Comparison of ENCODE assay signal across 19 cellular contexts in the genomic region with DNA sequence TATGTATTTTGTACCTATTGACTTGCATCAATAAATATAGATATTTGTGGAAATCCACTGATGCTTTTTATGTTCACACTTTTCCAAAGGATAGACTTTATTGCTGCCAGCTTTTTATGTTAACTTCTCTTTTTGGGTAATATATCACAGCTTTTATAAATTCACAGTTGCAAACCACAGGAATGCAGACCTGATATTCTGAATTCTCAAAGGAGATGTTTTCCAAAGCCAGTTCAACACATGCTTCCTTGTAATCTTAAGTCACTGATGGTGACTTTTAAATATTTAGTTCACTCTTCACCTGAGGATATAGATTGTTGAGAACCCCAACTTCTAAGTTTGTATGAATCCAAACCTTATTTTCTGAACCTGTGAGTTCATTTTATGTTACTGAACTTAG.
DNase-seq lines count a peak whose midpoint lies in the region; ATAC-seq and TF ChIP-seq lines count a peak whose summit lies in the region.
"Had no signal": no experiment of that assay in that cellular context is flagged by ENCODE, and none has a peak within 500 bp of the region (broad histone marks: within the 10 kb centered on the region; RNA-seq: fewer than 3 reads in every experiment).

No MANE protein-coding gene starts in this region.

- H3K79me2 ChIP-seq in SK-N-SH (ENCODE audit: insufficient read depth) = no peaks in the 10 kb centered on the region
- no peaks in the 10 kb centered on the region for H3K79me2 ChIP-seq in smooth muscle cell (ENCODE audit: low read depth)

- intact Hi-C loops in testis (cut with DNase I; ENCODE audit: low total_unique reads) = no loop called here
- intact Hi-C loops in sigmoid colon (cut with DNase I) = no loop called here

- H3K36me3 ChIP-seq in SK-N-SH (replicated peaks in 1 of 2; ENCODE audit: control insufficient read depth in 1 of 2, insufficient read depth in 2 of 2, low read length in 1 of 2) (peaks cover 0 to 5% of the 10 kb centered on the region in 2 experiments), smooth muscle cell (ENCODE audit: low read depth) (no peaks in the 10 kb centered on the region), testis (ENCODE audit: low read depth, missing control alignments) (no peaks in the 10 kb centered on the region), sigmoid colon (no peaks in the 10 kb centered on the region)
- H3K36me3 ChIP-seq: SJSA1 had no signal

- H3K27ac ChIP-seq in SK-N-SH (ENCODE audit: low read depth in 2 of 2, low read length in 1 of 2) (no peak overlapping the region), smooth muscle cell (ENCODE audit: low read depth) (no peak overlapping the region), testis (no peak overlapping the region), sigmoid colon (no peak overlapping the region)
- H3K27ac ChIP-seq: 22Rv1, RWPE1, SJSA1 had no signal

- CTCF ChIA-PET in SK-N-SH (lab: Yijun Ruan, JAX) = no interaction called here

- TF ChIP-seq POLR2A in testis (IDR thresholded peaks at IDR 0.05) (no peak), sigmoid colon (IDR thresholded peaks at IDR 0.05) (no peak)

- POLR2A ChIA-PET in SK-N-SH (lab: Yijun Ruan, JAX) = no interaction called here

- no peak for TF ChIP-seq RAD21 in SK-N-SH (IDR thresholded peaks at IDR 0.05; ENCODE audit: low read length)

- H3F3A ChIP-seq in SK-N-SH (replicated peaks; ENCODE audit: insufficient read depth) (no peaks in the 10 kb centered on the region), smooth muscle cell (ENCODE audit: low read depth) (no peaks in the 10 kb centered on the region)

- H4K20me1 ChIP-seq in SK-N-SH (ENCODE audit: insufficient read depth) (no peaks in the 10 kb centered on the region), smooth muscle cell (ENCODE audit: low read depth) (no peaks in the 10 kb centered on the region)

- H3K4me1 ChIP-seq in SK-N-SH (ENCODE audit: control insufficient read depth in 1 of 2, insufficient read depth in 2 of 2, low read depth in 1 of 2, low read length in 1 of 2) = no peaks in the 10 kb centered on the region
- H3K4me1 ChIP-seq in smooth muscle cell (ENCODE audit: low read depth) = no peaks in the 10 kb centered on the region
- no peaks in the 10 kb centered on the region for H3K4me1 ChIP-seq in testis
- no peaks in the 10 kb centered on the region for H3K4me1 ChIP-seq in sigmoid colon
- H3K4me1 ChIP-seq: SJSA1 had no signal

- H3K27me3 ChIP-seq in SK-N-SH (ENCODE audit: insufficient read depth) = no peaks in the 10 kb centered on the region
- H3K27me3 ChIP-seq in smooth muscle cell (ENCODE audit: low read depth) = no peaks in the 10 kb centered on the region
- no peaks in the 10 kb centered on the region for H3K27me3 ChIP-seq in testis
- H3K27me3 ChIP-seq in sigmoid colon = no peaks in the 10 kb centered on the region
- H3K27me3 ChIP-seq: SJSA1 had no signal

- TF ChIP-seq EP300 in SK-N-SH (IDR thresholded peaks at IDR 0.05; ENCODE audit: borderline replicate concordance in 1 of 2, low read depth in 1 of 2, low read length in 1 of 2) (no peak), sigmoid colon (IDR thresholded peaks at IDR 0.05) (no peak)

- no peak for TF ChIP-seq CTCF in SK-N-SH (IDR thresholded peaks at IDR 0.05)
- TF ChIP-seq CTCF in fibroblast of pulmonary artery (IDR thresholded peaks at IDR 0.05; ENCODE audit: low read length, missing control alignments) = no peak
- TF ChIP-seq CTCF in smooth muscle cell (IDR thresholded peaks at IDR 0.05; ENCODE audit: borderline replicate concordance, insufficient read depth, poor library complexity, severe bottlenecking) = no peak
- no peak for TF ChIP-seq CTCF in testis (IDR thresholded peaks at IDR 0.05)
- no peak for TF ChIP-seq CTCF in sigmoid colon (IDR thresholded peaks at IDR 0.05)

- H3K4me3 ChIP-seq in SK-N-SH (ENCODE audit: low read depth in 2 of 2, low read length in 1 of 2) (no peak overlapping the region), fibroblast of pulmonary artery (replicated peaks; ENCODE audit: low read depth, low read length) (no peak overlapping the region), smooth muscle cell (no peak overlapping the region), testis (no peak overlapping the region), sigmoid colon (no peak overlapping the region)
- H3K4me3 ChIP-seq: K562, SJSA1 had no signal

- 0 out of 2 replicates have a peak, but pooled peaks cover 5% of the 10 kb centered on the region for H3K9me3 ChIP-seq in SK-N-SH
- no peaks in the 10 kb centered on the region for H3K9me3 ChIP-seq in smooth muscle cell (replicated peaks; ENCODE audit: low read depth)
- no peaks in the 10 kb centered on the region for H3K9me3 ChIP-seq in testis
- no peaks in the 10 kb centered on the region for H3K9me3 ChIP-seq in sigmoid colon
- H3K9me3 ChIP-seq: SJSA1 had no signal

- H3K9ac ChIP-seq in SK-N-SH (no peak overlapping the region), smooth muscle cell (ENCODE audit: low read depth) (no peak overlapping the region)

- DNase-seq in SK-N-SH (no peak), amniotic epithelial cell (ENCODE audit: low read depth) (peak; percentile 31), fibroblast of pulmonary artery (ENCODE audit: low read depth) (peak; percentile 10), smooth muscle cell (lab: John Stamatoyannopoulos, UW; ENCODE audit: unreplicated experiment) (no peak), NCI-H1694 (lab: John Stamatoyannopoulos, UW) (no peak), testis (no peak), sigmoid colon (no peak)
- DNase-seq: DMS 273 treated with DMSO at 0.1 percent for 48 hours, NCI-H1048, NCI-H1436 treated with DMSO at 0.1 percent for 48 hours, NCI-H2081, NCI-H510A, NCI-H82, PC-3 had no signal

- peak overlapping the region; percentile 9; the same call in 1 of the 2 replicates for H2AFZ ChIP-seq in SK-N-SH (ENCODE audit: low read depth)
- H2AFZ ChIP-seq in smooth muscle cell (ENCODE audit: low read depth) = peak overlapping the region; percentile 3

- H3K9me2 ChIP-seq in SK-N-SH = no peaks in the 10 kb centered on the region; the same call in 1 of the 2 replicates

- H3K4me2 ChIP-seq in SK-N-SH (no peak overlapping the region), smooth muscle cell (no peak overlapping the region)

- no peak for ATAC-seq in SK-N-SH treated with all-trans-retinoic acid at 6 μM for 48 hours
- ATAC-seq: K562, PC-3 had no signal

TF ChIP-seq in SK-N-SH, 30 proteins besides CTCF, POLR2A, EP300 and RAD21 (continues in another document):
- TF ChIP-seq GABPA (IDR thresholded peaks at IDR 0.05; ENCODE audit: low read depth) (no peak), GATA2 (CRISPR knock-in tag; IDR thresholded peaks at IDR 0.05) (no peak), POLR2AphosphoS5 (IDR thresholded peaks at IDR 0.05; ENCODE audit: low read depth, low read length) (no peak), TEAD4 (IDR thresholded peaks at IDR 0.05; ENCODE audit: borderline replicate concordance, insufficient read depth) (no peak), NFIC (IDR thresholded peaks at IDR 0.05; ENCODE audit: borderline replicate concordance) (no peak), FOXM1 (IDR thresholded peaks at IDR 0.05; ENCODE audit: low read depth) (no peak), MXI1 (IDR thresholded peaks at IDR 0.05; ENCODE audit: low read depth, low read length) (no peak)
- TF ChIP-seq, protein P1, sequence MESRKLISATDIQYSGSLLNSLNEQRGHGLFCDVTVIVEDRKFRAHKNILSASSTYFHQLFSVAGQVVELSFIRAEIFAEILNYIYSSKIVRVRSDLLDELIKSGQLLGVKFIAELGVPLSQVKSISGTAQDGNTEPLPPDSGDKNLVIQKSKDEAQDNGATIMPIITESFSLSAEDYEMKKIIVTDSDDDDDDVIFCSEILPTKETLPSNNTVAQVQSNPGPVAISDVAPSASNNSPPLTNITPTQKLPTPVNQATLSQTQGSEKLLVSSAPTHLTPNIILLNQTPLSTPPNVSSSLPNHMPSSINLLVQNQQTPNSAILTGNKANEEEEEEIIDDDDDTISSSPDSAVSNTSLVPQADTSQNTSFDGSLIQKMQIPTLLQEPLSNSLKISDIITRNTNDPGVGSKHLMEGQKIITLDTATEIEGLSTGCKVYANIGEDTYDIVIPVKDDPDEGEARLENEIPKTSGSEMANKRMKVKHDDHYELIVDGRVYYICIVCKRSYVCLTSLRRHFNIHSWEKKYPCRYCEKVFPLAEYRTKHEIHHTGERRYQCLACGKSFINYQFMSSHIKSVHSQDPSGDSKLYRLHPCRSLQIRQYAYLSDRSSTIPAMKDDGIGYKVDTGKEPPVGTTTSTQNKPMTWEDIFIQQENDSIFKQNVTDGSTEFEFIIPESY (IDR thresholded peaks at IDR 0.05; ENCODE audit: borderline replicate concordance, low read depth) = no peak

TF ChIP-seq in SK-N-SH treated with all-trans-retinoic acid at 6 μM for 48 hours, 23 proteins besides CTCF, POLR2A, EP300 and RAD21 (continues in another document):
- TF ChIP-seq RARB (CRISPR knock-in tag; IDR thresholded peaks at IDR 0.05) (no peak), ZNF70 (CRISPR knock-in tag; IDR thresholded peaks at IDR 0.05) (no peak), ZNF8 (CRISPR knock-in tag; IDR thresholded peaks at IDR 0.05) (no peak), ZFP3 (CRISPR knock-in tag; IDR thresholded peaks at IDR 0.05) (no peak), ARNTL (CRISPR knock-in tag; IDR thresholded peaks at IDR 0.05; ENCODE audit: borderline replicate concordance, low read depth) (no peak), OSR1 (CRISPR knock-in tag; IDR thresholded peaks at IDR 0.05) (no peak), ZC3H10 (CRISPR knock-in tag; IDR thresholded peaks at IDR 0.05) (no peak), ISL1 (CRISPR knock-in tag; IDR thresholded peaks at IDR 0.05) (no peak)
- TF ChIP-seq, protein P2, sequence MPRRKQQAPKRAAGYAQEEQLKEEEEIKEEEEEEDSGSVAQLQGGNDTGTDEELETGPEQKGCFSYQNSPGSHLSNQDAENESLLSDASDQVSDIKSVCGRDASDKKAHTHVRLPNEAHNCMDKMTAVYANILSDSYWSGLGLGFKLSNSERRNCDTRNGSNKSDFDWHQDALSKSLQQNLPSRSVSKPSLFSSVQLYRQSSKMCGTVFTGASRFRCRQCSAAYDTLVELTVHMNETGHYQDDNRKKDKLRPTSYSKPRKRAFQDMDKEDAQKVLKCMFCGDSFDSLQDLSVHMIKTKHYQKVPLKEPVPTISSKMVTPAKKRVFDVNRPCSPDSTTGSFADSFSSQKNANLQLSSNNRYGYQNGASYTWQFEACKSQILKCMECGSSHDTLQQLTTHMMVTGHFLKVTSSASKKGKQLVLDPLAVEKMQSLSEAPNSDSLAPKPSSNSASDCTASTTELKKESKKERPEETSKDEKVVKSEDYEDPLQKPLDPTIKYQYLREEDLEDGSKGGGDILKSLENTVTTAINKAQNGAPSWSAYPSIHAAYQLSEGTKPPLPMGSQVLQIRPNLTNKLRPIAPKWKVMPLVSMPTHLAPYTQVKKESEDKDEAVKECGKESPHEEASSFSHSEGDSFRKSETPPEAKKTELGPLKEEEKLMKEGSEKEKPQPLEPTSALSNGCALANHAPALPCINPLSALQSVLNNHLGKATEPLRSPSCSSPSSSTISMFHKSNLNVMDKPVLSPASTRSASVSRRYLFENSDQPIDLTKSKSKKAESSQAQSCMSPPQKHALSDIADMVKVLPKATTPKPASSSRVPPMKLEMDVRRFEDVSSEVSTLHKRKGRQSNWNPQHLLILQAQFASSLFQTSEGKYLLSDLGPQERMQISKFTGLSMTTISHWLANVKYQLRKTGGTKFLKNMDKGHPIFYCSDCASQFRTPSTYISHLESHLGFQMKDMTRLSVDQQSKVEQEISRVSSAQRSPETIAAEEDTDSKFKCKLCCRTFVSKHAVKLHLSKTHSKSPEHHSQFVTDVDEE (CRISPR knock-in tag; IDR thresholded peaks at IDR 0.05) = no peak

Comparison
In these comparisons a context has a peak if more than half of its experiments do, and no peak if none do; other contexts are left out.
1. DNase-seq: peak in amniotic epithelial cell (single experiment) and fibroblast of pulmonary artery (single experiment); none in SK-N-SH (single experiment), smooth muscle cell (single experiment), NCI-H1694 (single experiment), testis (single experiment) and sigmoid colon (single experiment).